Comparison of ENCODE assay signal across 12 cellular contexts in the genomic region with DNA sequence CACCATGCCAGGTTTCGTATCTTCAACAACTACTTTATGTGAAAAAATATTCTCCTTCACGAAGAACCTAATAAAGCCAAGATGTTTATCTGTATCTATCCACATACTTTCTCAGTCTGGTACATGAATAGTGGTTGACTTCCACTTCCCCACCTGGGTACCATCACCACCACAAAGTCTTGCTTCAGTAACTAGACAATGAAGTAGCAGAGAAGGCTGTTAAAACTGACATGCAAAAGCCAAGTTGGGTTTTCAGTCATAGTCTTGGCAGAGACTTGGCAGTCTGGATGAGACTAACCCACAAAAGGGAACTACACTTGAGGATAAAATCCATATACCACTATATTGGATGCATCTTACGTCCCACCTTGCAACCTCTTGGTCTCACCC. TPM values are rescaled to one million over a fixed set of nuclear protein-coding genes. Genes with fewer than 3 reads are reported as not detected.
DNase-seq lines count a peak whose midpoint lies in the region; ATAC-seq and TF ChIP-seq lines count a peak whose summit lies in the region.
"Had no signal": no experiment of that assay in that cellular context is flagged by ENCODE, and none has a peak within 500 bp of the region (broad histone marks: within the 10 kb centered on the region; RNA-seq: fewer than 3 reads in every experiment).

No MANE protein-coding gene starts in this region.

- no peak overlapping the region for H3K27ac Mint-ChIP-seq in memory B cell
- H3K27ac Mint-ChIP-seq: activated CD4-positive, alpha-beta T cell treated with anti-CD3 and anti-CD28 coated beads, Interleukin-2, amount 10 ng/mL, durations not matched to agents 24 days and 14 days; CD14-positive monocyte had no signal

- H3K9me3 Mint-ChIP-seq in memory B cell: no peaks in the 10 kb centered on the region
- H3K9me3 Mint-ChIP-seq: activated CD4-positive, alpha-beta T cell treated with anti-CD3 and anti-CD28 coated beads, Interleukin-2, amount 10 ng/mL, durations not matched to agents 24 days and 14 days had no signal

- no peaks in the 10 kb centered on the region for H3K36me3 Mint-ChIP-seq in memory B cell
- H3K36me3 Mint-ChIP-seq: CD14-positive monocyte had no signal

- peaks cover 23 to 46% of the 10 kb centered on the region in 2 donors for H3K4me1 ChIP-seq in thyroid gland

- no peak for TF ChIP-seq POLR2A in thyroid gland (IDR thresholded peaks at IDR 0.05)

- no peak overlapping the region for H3K4me3 ChIP-seq in thyroid gland (replicated peaks in 1 of 3)

- WGBS in thyroid gland, 2 donors: 93 to 99% methylated on average over 3 of the region's 3 CpGs

- intact Hi-C loops in thyroid gland (cut with DNase I): no loop called here

- H3K27me3 ChIP-seq in thyroid gland: no peaks in the 10 kb centered on the region

- H3K4me3 Mint-ChIP-seq in memory B cell: no peak overlapping the region
- H3K4me3 Mint-ChIP-seq: activated CD4-positive, alpha-beta T cell treated with anti-CD3 and anti-CD28 coated beads, Interleukin-2, amount 10 ng/mL, durations not matched to agents 24 days and 14 days; CD14-positive monocyte had no signal

- TF ChIP-seq CTCF in thyroid gland (IDR thresholded peaks at IDR 0.05): no peak

- H3K27me3 Mint-ChIP-seq in memory B cell: peaks cover 9% of the 10 kb centered on the region

- peak in 1 of 2 donors; percentile 41 for DNase-seq in memory B cell (ENCODE audit: low spot score in 2 of 2)
- DNase-seq in activated CD8-positive, alpha-beta memory T cell treated with anti-CD3 and anti-CD28 coated beads, Interleukin-2, amount 50 U/mL, for 4 hours: no peak
- DNase-seq in foreskin melanocyte: no peak
- DNase-seq in thyroid gland: no peak
- DNase-seq in epidermal melanocyte (ENCODE audit: insufficient read length, low spot score): no peak
- DNase-seq: activated CD4-positive, alpha-beta T cell treated with anti-CD3 and anti-CD28 coated beads, Interleukin-2, amount 10 ng/mL, durations not matched to agents 24 days and 14 days; kidney; NCI-H1092 had no signal

- H3K27ac ChIP-seq in thyroid gland: no peak overlapping the region

- peaks cover 0 to 3% of the 10 kb centered on the region in 2 donors for H3K36me3 ChIP-seq in thyroid gland

- ATAC-seq in GM18498 (IDR thresholded peaks at IDR 0.05; ENCODE audit: unreplicated experiment) (peak; percentile 71), GM21526 (IDR thresholded peaks at IDR 0.05; ENCODE audit: low FRiP score, unreplicated experiment) (peak; percentile 48), HG03432 (IDR thresholded peaks at IDR 0.05; ENCODE audit: unreplicated experiment) (peak; percentile 83), memory B cell (ENCODE audit: low read depth) (peak; percentile 98)

- peaks cover 19% of the 10 kb centered on the region for H3K4me1 Mint-ChIP-seq in memory B cell

- H3K9me3 ChIP-seq in thyroid gland: no peaks in the 10 kb centered on the region

RNA-seq across cellular contexts. Expression of gene P4HA2, which starts 5.0 kb away (rescaled TPM):
- total RNA-seq in thyroid gland: 10 to 100 TPM; 21.3 to 32.0 (median 29.6) TPM

RNA-seq across cellular contexts. Expression of gene PDLIM4, which starts 34.9 kb away (rescaled TPM):
- 10 to 100 TPM in 2 of 4 donors, 1 to 10 TPM in 2; 6.0 to 25.4 (median 13.3) TPM for total RNA-seq in thyroid gland

Comparison
In these comparisons a context has a peak if more than half of its experiments do, and no peak if none do; other contexts are left out.
1. ATAC-seq: peak in every context shown above with its lines; median percentile 98 in memory B cell; 83 in HG03432; 71 in GM18498; 48 in GM21526.